In the genomic region with DNA sequence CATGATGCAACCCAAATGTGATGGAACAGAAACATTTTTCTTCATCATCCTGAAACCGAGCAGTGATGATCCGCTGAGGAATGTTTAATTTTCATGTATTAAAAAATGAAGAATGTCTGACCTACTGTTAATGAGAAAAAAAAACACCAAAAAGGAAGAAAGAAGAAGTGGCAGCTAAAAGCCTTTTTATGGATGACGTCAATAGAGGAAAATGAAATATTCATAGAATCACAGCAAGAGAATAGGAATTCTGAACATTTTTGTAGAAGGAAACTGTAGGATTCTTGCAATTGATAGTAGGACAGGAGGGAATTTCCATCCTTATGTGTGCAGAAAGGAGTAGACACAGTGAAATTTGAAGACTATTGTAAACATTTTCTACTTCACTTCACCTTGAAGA, we compare ENCODE assay signal across 15 cellular contexts.
A peak's percentile ranks its signal among the peaks of the same experiment; 100 is the strongest.
DNase-seq lines count a peak whose midpoint lies in the region; ATAC-seq and TF ChIP-seq lines count a peak whose summit lies in the region.
"Had no signal": no experiment of that assay in that cellular context is flagged by ENCODE, and none has a peak within 500 bp of the region (broad histone marks: within the 10 kb centered on the region; RNA-seq: fewer than 3 reads in every experiment).

No MANE protein-coding gene starts in this region.

- CTCF ChIA-PET in SK-N-SH (lab: Yijun Ruan, JAX) = interaction anchor here (1.3 kb wide), 1 partner anchor 403 kb away, joined by 4 read pairs; no protein-coding TSS in a partner anchor

- H3K27ac ChIP-seq in SK-N-SH (ENCODE audit: low read depth in 2 of 2, low read length in 1 of 2) = peak overlapping the region in 1 of 2 experiments; percentile 46; a peak in 2 of 4 replicates
- H3K27ac ChIP-seq in brain microvascular endothelial cell = peak overlapping the region; percentile 60

- H3K27me3 ChIP-seq in SK-N-SH (ENCODE audit: insufficient read depth) (no peaks in the 10 kb centered on the region), brain microvascular endothelial cell (replicated peaks) (no peaks in the 10 kb centered on the region), BE2C (peaks cover 20% of the 10 kb centered on the region)

- H3K27me3 Mint-ChIP-seq in stimulated activated naive CD8-positive, alpha-beta T cell treated with anti-CD3 and anti-CD28 coated beads, Interleukin-15, Interleukin-2, amounts not matched to agents 100 ng/mL and 50 ng/mL, for 24 hours = no peaks in the 10 kb centered on the region

- H3K36me3 Mint-ChIP-seq in stimulated activated naive CD8-positive, alpha-beta T cell treated with anti-CD3 and anti-CD28 coated beads, Interleukin-15, Interleukin-2, amounts not matched to agents 100 ng/mL and 50 ng/mL, for 24 hours (ENCODE audit: low read depth) = peaks cover 60% of the 10 kb centered on the region

- no peak for TF ChIP-seq CTCF in SK-N-SH (IDR thresholded peaks at IDR 0.05)
- no peak for TF ChIP-seq CTCF in brain microvascular endothelial cell (IDR thresholded peaks at IDR 0.05; ENCODE audit: low read depth, low read length, missing control alignments)
- no peak for TF ChIP-seq CTCF in BE2C (IDR thresholded peaks at IDR 0.05; ENCODE audit: low read depth, low read length)

- H3K27ac Mint-ChIP-seq in stimulated activated naive CD8-positive, alpha-beta T cell treated with anti-CD3 and anti-CD28 coated beads, Interleukin-15, Interleukin-2, amounts not matched to agents 100 ng/mL and 50 ng/mL, for 24 hours = peak overlapping the region; percentile 87

- TF ChIP-seq EP300 in SK-N-SH (IDR thresholded peaks at IDR 0.05; ENCODE audit: borderline replicate concordance in 1 of 2, low read depth in 1 of 2, low read length in 1 of 2) = no peak

- in situ Hi-C loops in brain microvascular endothelial cell (cut with HindIII; ENCODE audit: low pct_ligation_motif_present, low sequenced_read_pairs) = no loop called here

- peaks cover 98% of the 10 kb centered on the region for H3K4me1 Mint-ChIP-seq in stimulated activated naive CD8-positive, alpha-beta T cell treated with anti-CD3 and anti-CD28 coated beads, Interleukin-15, Interleukin-2, amounts not matched to agents 100 ng/mL and 50 ng/mL, for 24 hours (ENCODE audit: low read depth)

- no peaks in the 10 kb centered on the region for H4K20me1 ChIP-seq in SK-N-SH (ENCODE audit: insufficient read depth)

- H3K9me2 ChIP-seq in SK-N-SH = no peaks in the 10 kb centered on the region

- H3K4me3 Mint-ChIP-seq in stimulated activated naive CD8-positive, alpha-beta T cell treated with anti-CD3 and anti-CD28 coated beads, Interleukin-15, Interleukin-2, amounts not matched to agents 100 ng/mL and 50 ng/mL, for 24 hours = peak overlapping the region; percentile 6

- no peak for DNase-seq in stimulated activated naive CD8-positive, alpha-beta T cell treated with anti-CD3 and anti-CD28 coated beads, Interleukin-15, Interleukin-2, amounts not matched to agents 100 U/mL and 50 U/mL, for 24 hours
- DNase-seq in SK-N-SH (no peak), brain microvascular endothelial cell (peak; percentile 31), BE2C (no peak)
- DNase-seq: activated CD4-positive, alpha-beta T cell treated with anti-CD3 and anti-CD28 coated beads for 4 hours; AML-193; amniotic stem cell; foreskin fibroblast; NCI-H1105 treated with DMSO at 0.1 percent for 48 hours; NCI-H2107; NCI-H510A had no signal

- no peaks in the 10 kb centered on the region for H3K9me3 Mint-ChIP-seq in stimulated activated naive CD8-positive, alpha-beta T cell treated with anti-CD3 and anti-CD28 coated beads, Interleukin-15, Interleukin-2, amounts not matched to agents 100 ng/mL and 50 ng/mL, for 24 hours

- TF ChIP-seq RAD21 in SK-N-SH (IDR thresholded peaks at IDR 0.05; ENCODE audit: low read length) = no peak

- ATAC-seq in stimulated activated naive CD8-positive, alpha-beta T cell treated with anti-CD3 and anti-CD28 coated beads, Interleukin-15, Interleukin-2, amounts not matched to agents 100 U/mL and 50 U/mL, for 24 hours = no peak
- no peak for ATAC-seq in GM19324 (IDR thresholded peaks at IDR 0.05; ENCODE audit: low FRiP score, unreplicated experiment)
- ATAC-seq in HG03045 (IDR thresholded peaks at IDR 0.05; ENCODE audit: unreplicated experiment) = no peak
- ATAC-seq: HCT116 had no signal

- POLR2A ChIA-PET in SK-N-SH (lab: Yijun Ruan, JAX) = no interaction called here

- no peak overlapping the region for H2AFZ ChIP-seq in SK-N-SH (ENCODE audit: low read depth)

- H3K79me2 ChIP-seq in SK-N-SH (ENCODE audit: insufficient read depth) = no peaks in the 10 kb centered on the region

- WGBS in SK-N-SH (ENCODE audit: low lambda C conversion rate) = 55% methylated on average over 3 of the region's 3 CpGs

- H3K4me1 ChIP-seq in SK-N-SH (ENCODE audit: control insufficient read depth in 1 of 2, insufficient read depth in 2 of 2, low read depth in 1 of 2, low read length in 1 of 2) (peaks cover 0 to 21% of the 10 kb centered on the region in 2 experiments; a peak in 1 of 4 replicates), BE2C (no peaks in the 10 kb centered on the region)

- H3K4me2 ChIP-seq in SK-N-SH = peak overlapping the region; percentile 38; the same call in 1 of the 2 replicates

- H3K4me3 ChIP-seq in SK-N-SH (ENCODE audit: low read depth in 2 of 2, low read length in 1 of 2) (no peak overlapping the region), brain microvascular endothelial cell (ENCODE audit: low read depth, low read length) (no peak overlapping the region), BE2C (ENCODE audit: low read depth, low read length) (no peak overlapping the region)

- H3F3A ChIP-seq in SK-N-SH (replicated peaks; ENCODE audit: insufficient read depth) = no peaks in the 10 kb centered on the region

- H3K9me3 ChIP-seq in SK-N-SH (no peaks in the 10 kb centered on the region), BE2C (no peaks in the 10 kb centered on the region)

- no peak overlapping the region for H3K9ac ChIP-seq in SK-N-SH

- H3K36me3 ChIP-seq in SK-N-SH (replicated peaks in 1 of 2; ENCODE audit: control insufficient read depth in 1 of 2, insufficient read depth in 2 of 2, low read length in 1 of 2) (no peaks in the 10 kb centered on the region), brain microvascular endothelial cell (replicated peaks) (no peaks in the 10 kb centered on the region), BE2C (no peaks in the 10 kb centered on the region)

TF ChIP-seq in SK-N-SH, 30 proteins besides CTCF, POLR2A, EP300 and RAD21:
- TF ChIP-seq EZH2phosphoT487 (IDR thresholded peaks at IDR 0.05; ENCODE audit: borderline replicate concordance, low read depth) = no peak
- TF ChIP-seq GATA2 (CRISPR knock-in tag; IDR thresholded peaks at IDR 0.05) = no peak
- TF ChIP-seq TEAD4 (IDR thresholded peaks at IDR 0.05; ENCODE audit: borderline replicate concordance, insufficient read depth) = no peak
- no peak for TF ChIP-seq NFIC (IDR thresholded peaks at IDR 0.05; ENCODE audit: borderline replicate concordance)
- TF ChIP-seq RFX5 (IDR thresholded peaks at IDR 0.05; ENCODE audit: low read length) = no peak
- no peak for TF ChIP-seq SIN3A (IDR thresholded peaks at IDR 0.05; ENCODE audit: borderline replicate concordance, low read depth, low read length)
- TF ChIP-seq ELF1 (IDR thresholded peaks at IDR 0.05) = no peak
- no peak for TF ChIP-seq SMC3 (IDR thresholded peaks at IDR 0.05; ENCODE audit: low read depth, low read length)
- TF ChIP-seq RXRA (IDR thresholded peaks at IDR 0.05; ENCODE audit: borderline replicate concordance, low read depth) = no peak
- no peak for TF ChIP-seq MXI1 (IDR thresholded peaks at IDR 0.05; ENCODE audit: low read depth, low read length)
- TF ChIP-seq, protein P1, sequence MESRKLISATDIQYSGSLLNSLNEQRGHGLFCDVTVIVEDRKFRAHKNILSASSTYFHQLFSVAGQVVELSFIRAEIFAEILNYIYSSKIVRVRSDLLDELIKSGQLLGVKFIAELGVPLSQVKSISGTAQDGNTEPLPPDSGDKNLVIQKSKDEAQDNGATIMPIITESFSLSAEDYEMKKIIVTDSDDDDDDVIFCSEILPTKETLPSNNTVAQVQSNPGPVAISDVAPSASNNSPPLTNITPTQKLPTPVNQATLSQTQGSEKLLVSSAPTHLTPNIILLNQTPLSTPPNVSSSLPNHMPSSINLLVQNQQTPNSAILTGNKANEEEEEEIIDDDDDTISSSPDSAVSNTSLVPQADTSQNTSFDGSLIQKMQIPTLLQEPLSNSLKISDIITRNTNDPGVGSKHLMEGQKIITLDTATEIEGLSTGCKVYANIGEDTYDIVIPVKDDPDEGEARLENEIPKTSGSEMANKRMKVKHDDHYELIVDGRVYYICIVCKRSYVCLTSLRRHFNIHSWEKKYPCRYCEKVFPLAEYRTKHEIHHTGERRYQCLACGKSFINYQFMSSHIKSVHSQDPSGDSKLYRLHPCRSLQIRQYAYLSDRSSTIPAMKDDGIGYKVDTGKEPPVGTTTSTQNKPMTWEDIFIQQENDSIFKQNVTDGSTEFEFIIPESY (IDR thresholded peaks at IDR 0.05; ENCODE audit: borderline replicate concordance, low read depth) = no peak
- no peak for TF ChIP-seq FOXM1 (IDR thresholded peaks at IDR 0.05; ENCODE audit: low read depth)
- TF ChIP-seq GABPA (IDR thresholded peaks at IDR 0.05; ENCODE audit: low read depth) = no peak
- TF ChIP-seq, protein P2, sequence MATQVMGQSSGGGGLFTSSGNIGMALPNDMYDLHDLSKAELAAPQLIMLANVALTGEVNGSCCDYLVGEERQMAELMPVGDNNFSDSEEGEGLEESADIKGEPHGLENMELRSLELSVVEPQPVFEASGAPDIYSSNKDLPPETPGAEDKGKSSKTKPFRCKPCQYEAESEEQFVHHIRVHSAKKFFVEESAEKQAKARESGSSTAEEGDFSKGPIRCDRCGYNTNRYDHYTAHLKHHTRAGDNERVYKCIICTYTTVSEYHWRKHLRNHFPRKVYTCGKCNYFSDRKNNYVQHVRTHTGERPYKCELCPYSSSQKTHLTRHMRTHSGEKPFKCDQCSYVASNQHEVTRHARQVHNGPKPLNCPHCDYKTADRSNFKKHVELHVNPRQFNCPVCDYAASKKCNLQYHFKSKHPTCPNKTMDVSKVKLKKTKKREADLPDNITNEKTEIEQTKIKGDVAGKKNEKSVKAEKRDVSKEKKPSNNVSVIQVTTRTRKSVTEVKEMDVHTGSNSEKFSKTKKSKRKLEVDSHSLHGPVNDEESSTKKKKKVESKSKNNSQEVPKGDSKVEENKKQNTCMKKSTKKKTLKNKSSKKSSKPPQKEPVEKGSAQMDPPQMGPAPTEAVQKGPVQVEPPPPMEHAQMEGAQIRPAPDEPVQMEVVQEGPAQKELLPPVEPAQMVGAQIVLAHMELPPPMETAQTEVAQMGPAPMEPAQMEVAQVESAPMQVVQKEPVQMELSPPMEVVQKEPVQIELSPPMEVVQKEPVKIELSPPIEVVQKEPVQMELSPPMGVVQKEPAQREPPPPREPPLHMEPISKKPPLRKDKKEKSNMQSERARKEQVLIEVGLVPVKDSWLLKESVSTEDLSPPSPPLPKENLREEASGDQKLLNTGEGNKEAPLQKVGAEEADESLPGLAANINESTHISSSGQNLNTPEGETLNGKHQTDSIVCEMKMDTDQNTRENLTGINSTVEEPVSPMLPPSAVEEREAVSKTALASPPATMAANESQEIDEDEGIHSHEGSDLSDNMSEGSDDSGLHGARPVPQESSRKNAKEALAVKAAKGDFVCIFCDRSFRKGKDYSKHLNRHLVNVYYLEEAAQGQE (IDR thresholded peaks at IDR 0.05; ENCODE audit: low read depth, low read length) = no peak
